26 cellular contexts compared by ENCODE assay signal in the genomic region with DNA sequence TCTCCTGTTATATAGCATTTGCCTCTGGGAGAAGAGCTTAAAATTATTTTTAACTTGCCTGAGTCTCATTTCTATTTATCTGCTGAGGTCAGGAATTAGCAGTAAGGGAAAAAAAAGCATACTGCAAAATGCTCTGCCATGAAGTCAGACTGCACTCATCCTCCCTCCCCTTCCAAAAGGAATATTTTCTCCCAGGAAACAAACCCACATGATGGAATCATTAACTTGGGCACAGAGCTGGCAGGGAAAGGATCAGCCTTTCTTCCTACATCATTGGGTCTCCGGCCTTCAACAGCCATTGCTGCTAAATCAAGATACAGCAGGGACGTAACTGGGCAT.
A peak's percentile ranks its signal among the peaks of the same experiment; 100 is the strongest.
DNase-seq lines count a peak whose midpoint lies in the region; ATAC-seq, FAIRE-seq and TF ChIP-seq lines count a peak whose summit lies in the region.
"Had no signal": no experiment of that assay in that cellular context is flagged by ENCODE, and none has a peak within 500 bp of the region (broad histone marks: within the 10 kb centered on the region; RNA-seq: fewer than 3 reads in every experiment).

No MANE protein-coding gene starts in this region.

- H3K4me3 ChIP-seq in BLaER1 treated with 17β-estradiol and CSF1 and Interleukin-3, amounts not matched to agents 10 nM and 100 nM, result peak overlapping the region in 1 of 10 experiments; percentile 14; a peak in 1 of 20 replicates
- no peak overlapping the region for H3K4me3 ChIP-seq in HL-60 (replicated peaks; ENCODE audit: insufficient read depth, low read length)
- no peak overlapping the region for H3K4me3 ChIP-seq in osteoblast (ENCODE audit: insufficient read depth, low read length)
- H3K4me3 ChIP-seq: adrenal gland, tibial artery, vagina had no signal

- peak overlapping the region; percentile 92 to 98 (median 95) for H3K27ac ChIP-seq in BLaER1 treated with 17β-estradiol and CSF1 and Interleukin-3, amounts not matched to agents 10 nM and 100 nM
- H3K27ac ChIP-seq in HL-60 (replicated peaks) (peak overlapping the region; percentile 77), osteoblast (ENCODE audit: low read depth, low read length) (no peak overlapping the region)
- H3K27ac ChIP-seq: C4-2B, tibial artery, vagina had no signal

- ATAC-seq in left lobe of liver, result no peak
- ATAC-seq: activated CD4-positive, alpha-beta T cell treated with anti-CD3 and anti-CD28 coated beads for 36 hours; activated CD8-positive, alpha-beta T cell treated with anti-CD3 and anti-CD28 coated beads for 36 hours; Panc1 had no signal

- H3K27me3 ChIP-seq in BLaER1 treated with 17β-estradiol and CSF1 and Interleukin-3, amounts not matched to agents 10 nM and 100 nM, result 0 out of 22 replicates have a peak, but pooled peaks cover 0 to 3% (median 0%) of the 10 kb centered on the region in 11 experiments
- H3K27me3 ChIP-seq in HL-60 (ENCODE audit: insufficient read depth, poor library complexity, severe bottlenecking), result no peaks in the 10 kb centered on the region
- no peaks in the 10 kb centered on the region for H3K27me3 ChIP-seq in osteoblast (ENCODE audit: insufficient read depth, low read length)
- H3K27me3 ChIP-seq: adrenal gland, tibial artery, vagina had no signal

- H3K9ac ChIP-seq in BLaER1 treated with 17β-estradiol and CSF1 and Interleukin-3, amounts not matched to agents 10 nM and 100 nM, result peak overlapping the region; percentile 77 to 88 (median 84)

- peaks cover 34 to 90% (median 61%) of the 10 kb centered on the region in 10 experiments for H3K4me1 ChIP-seq in BLaER1 treated with 17β-estradiol and CSF1 and Interleukin-3, amounts not matched to agents 10 nM and 100 nM
- H3K4me1 ChIP-seq in osteoblast (ENCODE audit: insufficient read depth, low read length), result peaks cover 27% of the 10 kb centered on the region
- H3K4me1 ChIP-seq: Caco-2 had no signal

- TF ChIP-seq CTCF in HL-60 (IDR thresholded peaks at IDR 0.05; ENCODE audit: insufficient read depth, low read length), result no peak
- TF ChIP-seq CTCF in osteoblast (IDR thresholded peaks at IDR 0.05; ENCODE audit: extremely low read depth, low read depth, low read length), result no peak
- TF ChIP-seq CTCF in D721Med (IDR thresholded peaks at IDR 0.05; ENCODE audit: insufficient read depth, missing control alignments), result no peak

- no peak overlapping the region for H2AFZ ChIP-seq in osteoblast (ENCODE audit: low read length)

- DNase-seq in HL-60 (ENCODE audit: low read depth in 1 of 2, low spot score in 1 of 2), result no peak
- peak; percentile 4 for DNase-seq in astrocyte of the hippocampus (ENCODE audit: low read depth, low spot score)
- peak; percentile 35 for DNase-seq in osteoblast (ENCODE audit: insufficient read length, low spot score, missing footprints)
- DNase-seq in NCI-H345 (lab: John Stamatoyannopoulos, UW), result no peak
- DNase-seq in left lobe of liver (ENCODE audit: low spot score), result no peak
- no peak for DNase-seq in D721Med (ENCODE audit: insufficient read length, low spot score)
- DNase-seq in NCI-H524 (lab: John Stamatoyannopoulos, UW), result no peak
- DNase-seq: activated CD4-positive, alpha-beta T cell treated with anti-CD3 and anti-CD28 coated beads for 36 hours; activated CD8-positive, alpha-beta T cell treated with anti-CD3 and anti-CD28 coated beads for 36 hours; activated naive CD4-positive, alpha-beta T cell treated with anti-CD3 and anti-CD28 coated beads for 36 hours; Caco-2; DMS79; hippocampal formation; NCI-H1436; NCI-H2081; NCI-H2227 treated with DMSO at 0.1 percent for 48 hours; SHP77; stimulated activated CD4-positive, alpha-beta T cell treated with anti-CD3 and anti-CD28 coated beads, Interleukin-12 subunit alpha, Interleukin-12 subunit beta, amount 100 ng/mL, for 4 hours; stimulated activated CD4-positive, alpha-beta T cell treated with anti-CD3 and anti-CD28 coated beads, Interleukin-2, amount 100 ng/mL, for 48 hours had no signal

- H3K4me2 ChIP-seq in BLaER1 treated with 17β-estradiol and CSF1 and Interleukin-3, amounts not matched to agents 10 nM and 100 nM, result peak overlapping the region; percentile 63 to 83 (median 77)
- H3K4me2 ChIP-seq in osteoblast (ENCODE audit: insufficient read depth, low read length), result no peak overlapping the region

- FAIRE-seq in D721Med (lab: Jason Lieb, UNC), result no peak
- FAIRE-seq: endothelial cell of umbilical vein had no signal

- H3K36me3 ChIP-seq in BLaER1 treated with 17β-estradiol and CSF1 and Interleukin-3, amounts not matched to agents 10 nM and 100 nM, result no peaks in the 10 kb centered on the region
- no peaks in the 10 kb centered on the region for H3K36me3 ChIP-seq in osteoblast (ENCODE audit: insufficient read depth, low read length)
- H3K36me3 ChIP-seq: adrenal gland, tibial artery, vagina had no signal

- no peaks in the 10 kb centered on the region for H3K79me2 ChIP-seq in osteoblast (ENCODE audit: insufficient read depth, low read length)

- H4K20me1 ChIP-seq in BLaER1 treated with 17β-estradiol and CSF1 and Interleukin-3, amounts not matched to agents 10 nM and 100 nM, result no peaks in the 10 kb centered on the region
- H4K20me1 ChIP-seq in osteoblast (ENCODE audit: insufficient read depth, low read length), result no peaks in the 10 kb centered on the region

- H3K9me3 ChIP-seq in BLaER1 treated with 17β-estradiol and CSF1 and Interleukin-3, amounts not matched to agents 10 nM and 100 nM (replicated peaks in 1 of 11), result peaks cover under 1 to 8% (median 5%) of the 10 kb centered on the region in 11 experiments; a peak in 17 of 22 replicates
- no peaks in the 10 kb centered on the region for H3K9me3 ChIP-seq in osteoblast (ENCODE audit: low read depth, low read length)
- H3K9me3 ChIP-seq: adrenal gland, Caco-2, tibial artery, vagina had no signal

Comparison
In these comparisons a context has a peak if more than half of its experiments do, and no peak if none do; other contexts are left out.
1. DNase-seq: peak in astrocyte of the hippocampus (single experiment) and osteoblast (single experiment); none in HL-60 (0 of 2), NCI-H345 (single experiment), left lobe of liver (single experiment), D721Med (single experiment) and NCI-H524 (0 of 2).